ENCODE assay signal across 31 cellular contexts in the genomic region with DNA sequence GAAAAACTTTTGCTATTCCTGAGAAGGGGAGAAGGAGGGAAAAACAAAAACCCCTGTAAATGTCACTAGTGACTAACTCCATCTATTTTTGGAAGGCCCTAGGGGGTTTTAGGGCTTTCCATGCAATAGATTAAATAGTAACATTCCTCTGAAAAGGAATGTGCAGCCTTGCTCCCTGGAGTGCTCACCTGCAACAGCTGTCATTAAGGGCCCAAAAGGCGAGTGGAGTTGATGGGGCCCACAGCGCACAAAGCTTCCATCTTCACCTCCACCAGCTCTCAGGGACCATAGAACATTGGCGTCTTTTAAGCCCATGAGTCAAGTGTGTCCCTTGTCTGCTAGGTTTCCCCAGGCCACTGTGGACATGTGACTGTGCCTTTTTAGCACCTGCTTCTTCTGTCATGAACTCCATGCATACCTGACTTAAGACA. TPM values are rescaled to one million over a fixed set of nuclear protein-coding genes. Genes with fewer than 3 reads are reported as not detected.
DNase-seq lines count a peak whose midpoint lies in the region; ATAC-seq, FAIRE-seq and TF ChIP-seq lines count a peak whose summit lies in the region.
"Had no signal": no experiment of that assay in that cellular context is flagged by ENCODE, and none has a peak within 500 bp of the region (broad histone marks: within the 10 kb centered on the region; RNA-seq: fewer than 3 reads in every experiment).

No MANE protein-coding gene starts in this region.

- POLR2A ChIA-PET in IMR-90 (lab: Charles Lee; ENCODE audit: unreplicated experiment) = no interaction called here
- POLR2A ChIA-PET in H1 (lab: Charles Lee; ENCODE audit: partially characterized antibody) = interaction anchor here (1.1 to 2.1 kb wide), 3 partner anchors 10 to 108 kb away, joined by 3 to 7 read pairs (median 6); no protein-coding TSS in a partner anchor

- ATAC-seq in IMR-90 (ENCODE audit: low read depth) = no peak
- ATAC-seq in GM19324 (IDR thresholded peaks at IDR 0.05; ENCODE audit: low FRiP score, unreplicated experiment) = no peak
- ATAC-seq: activated naive CD8-positive, alpha-beta T cell treated with anti-CD3 and anti-CD28 coated beads, Interleukin-2, amount 50 U/mL, for 24 hours; lower lobe of right lung; mucosa of descending colon; natural killer cell treated with Interleukin-12 subunit alpha and Interleukin-12 subunit beta and Interleukin-15 and Interleukin-18, amount 100 ng/mL, for 72 hours; Right ventricle myocardium inferior; SK-N-SH treated with all-trans-retinoic acid at 6 μM for 48 hours had no signal

- peak overlapping the region; percentile 92 for H2BK5ac ChIP-seq in IMR-90 (ENCODE audit: low read depth, low read length, poor library complexity, severe bottlenecking)
- peak overlapping the region; percentile 72; the same call in 1 of the 2 replicates for H2BK5ac ChIP-seq in H1 (ENCODE audit: low read depth, low read length)
- no peak overlapping the region for H2BK5ac ChIP-seq in trophoblast cell (ENCODE audit: low read depth, low read length, poor library complexity)

- H3K14ac ChIP-seq in IMR-90 (replicated peaks; ENCODE audit: low read depth, low read length) (peak overlapping the region; percentile 78; the same call in 1 of the 2 replicates), H1 (ENCODE audit: insufficient read length) (no peak overlapping the region), trophoblast cell (ENCODE audit: low read length) (no peak overlapping the region)

- H2BK20ac ChIP-seq in IMR-90 (ENCODE audit: low read depth, low read length) (peak overlapping the region; percentile 92), H1 (ENCODE audit: low read length) (no peak overlapping the region)

- WGBS in IMR-90 (ENCODE audit: extremely low coverage in 2 of 2, insufficient read length in 1 of 2), 2 experiments = 100% methylated on average over 3 of the region's 3 CpGs; no CpG with 5 or more reads in 1 of the 2 experiments
- 84% methylated on average over 3 of the region's 3 CpGs; no CpG with 5 or more reads in 1 of the 2 experiments for WGBS in H1 (ENCODE audit: extremely low coverage in 1 of 2, insufficient coverage in 1 of 2, insufficient read length in 1 of 2, insufficient replicate concordance in 2 of 2, low coverage in 1 of 2, low lambda C conversion rate in 2 of 2, missing lambda C conversion rate in 1 of 2), 2 experiments
- no CpG with 5 or more reads among the region's 3 CpGs for WGBS in trophoblast cell (ENCODE audit: extremely low coverage, insufficient coverage, insufficient read length)

- H3K79me1 ChIP-seq in IMR-90 (ENCODE audit: low read depth in 1 of 2, low read length in 2 of 2) = peaks cover 0 to 3% of the 10 kb centered on the region in 2 experiments; a peak in 1 of 4 replicates
- H3K79me1 ChIP-seq in H1 (ENCODE audit: low read depth, low read length) = no peaks in the 10 kb centered on the region
- peaks cover 4% of the 10 kb centered on the region for H3K79me1 ChIP-seq in trophoblast cell (ENCODE audit: low read length)

- CTCF ChIA-PET in IMR-90 (lab: Yijun Ruan, JAX) (interaction anchor here (0.6 kb wide), 1 partner anchor 1361 kb away, joined by 3 read pairs; no protein-coding TSS in a partner anchor), H1 (lab: Charles Lee; ENCODE audit: partially characterized antibody) (interaction anchor here (0.6 to 3.6 kb wide), 12 partner anchors 7 to 109 kb away, joined by 3 to 28 read pairs (median 3); a partner anchor contains a TSS)

- no peak overlapping the region for H3K56ac ChIP-seq in IMR-90 (ENCODE audit: extremely low read depth, insufficient read depth, low read length)
- no peak overlapping the region for H3K56ac ChIP-seq in H1 (replicated peaks; ENCODE audit: insufficient read length, low read depth, low read length)

- H3K27me3 ChIP-seq in IMR-90 (ENCODE audit: control insufficient read depth, insufficient read depth, low read length) = no peaks in the 10 kb centered on the region
- no peaks in the 10 kb centered on the region for H3K27me3 ChIP-seq in H1 (replicated peaks in 1 of 4; ENCODE audit: control insufficient read depth in 3 of 4, extremely low read depth in 1 of 4, insufficient read depth in 3 of 4, low read length in 3 of 4)
- no peaks in the 10 kb centered on the region for H3K27me3 ChIP-seq in trophoblast cell (ENCODE audit: insufficient read depth, low read length)
- H3K27me3 ChIP-seq: BLaER1, transverse colon had no signal

- DNase-seq in EH (ENCODE audit: low read depth) (peak; percentile 58), IMR-90 (no peak), H1 (ENCODE audit: low read depth in 1 of 2, low spot score in 2 of 2) (peak in 1 of 2 experiments; percentile 23), trophoblast cell (peak; percentile 59 to 81), anterior cingulate cortex (lab: John Stamatoyannopoulos, UW) (no peak), OCI-M1 (lab: John Stamatoyannopoulos, UW) (no peak)
- DNase-seq in activated naive CD4-positive, alpha-beta T cell treated with Interleukin-2 at 50 U/mL for 16 hours = no peak
- DNase-seq: activated CD4-positive, alpha-beta T cell treated with anti-CD3 and anti-CD28 coated beads, Interleukin-2, amount 10 ng/mL, durations not matched to agents 24 days and 14 days; activated gamma-delta T cell treated with Interleukin-2 at 50 U/mL for 16 hours; activated naive CD8-positive, alpha-beta T cell treated with anti-CD3 and anti-CD28 coated beads, Interleukin-2, amount 50 U/mL, for 24 hours; activated T-cell treated with anti-CD3 and anti-CD28 coated beads, Interleukin-2, amount 50 U/mL, for 24 hours; EL; HCEC 1CT; Karpas-422; kidney glomerular epithelial cell; lower lobe of right lung; mucosa of descending colon; MV-4-11; NCI-H1436 treated with DMSO at 0.1 percent for 48 hours; NCI-H446 treated with DMSO at 0.1 percent for 48 hours; stimulated activated CD4-positive, alpha-beta T cell treated with anti-CD3 and anti-CD28 coated beads, Interleukin-1b, Interleukin-23, amount 100 ng/mL, for 48 hours; stimulated activated CD8-positive, alpha-beta memory T cell treated with anti-CD3 and anti-CD28 coated beads, Interleukin-4, amount 100 ng/mL, for 48 hours; T-helper 2 cell; transverse colon had no signal

- dilution Hi-C loops in IMR-90 (cut with HindIII; ENCODE audit: low sequenced_read_pairs, unreplicated experiment) = no loop called here

- intact Hi-C loops in IMR-90 (cut with micrococcal nuclease) = no loop called here

- H3K18ac ChIP-seq in IMR-90 (ENCODE audit: low read depth, low read length) = peak overlapping the region; percentile 62
- no peak overlapping the region for H3K18ac ChIP-seq in H1 (ENCODE audit: extremely low read depth, low read length)
- H3K18ac ChIP-seq in trophoblast cell (ENCODE audit: low read length) = no peak overlapping the region

- in situ Hi-C loops in IMR-90 (cut with MboI; ENCODE audit: low sequenced_read_pairs) = no loop called here

- H3K36me3 ChIP-seq in IMR-90 (ENCODE audit: control insufficient read depth, insufficient read depth, low read length) (no peaks in the 10 kb centered on the region), H1 (ENCODE audit: control insufficient read depth in 2 of 4, insufficient read depth in 4 of 4, low read length in 3 of 4) (no peaks in the 10 kb centered on the region), trophoblast cell (ENCODE audit: control insufficient read depth in 1 of 2, insufficient read depth in 2 of 2, low read length in 2 of 2) (no peaks in the 10 kb centered on the region)
- H3K36me3 ChIP-seq: BLaER1, lower lobe of right lung, transverse colon had no signal

- peak overlapping the region; percentile 94 for H3K4ac ChIP-seq in IMR-90 (ENCODE audit: low read depth, low read length)
- H3K4ac ChIP-seq in H1 (replicated peaks; ENCODE audit: insufficient read length, low read depth, low read length) = peak overlapping the region; percentile 22
- no peak overlapping the region for H3K4ac ChIP-seq in trophoblast cell (ENCODE audit: low read depth, low read length)

- peak overlapping the region; percentile 5; the same call in 1 of the 2 replicates for H3K27ac ChIP-seq in IMR-90 (ENCODE audit: insufficient read depth, low read length)
- no peak overlapping the region for H3K27ac ChIP-seq in H1 (ENCODE audit: low read depth, low read length)
- no peak overlapping the region for H3K27ac ChIP-seq in trophoblast cell (ENCODE audit: low read depth, low read length)
- H3K27ac ChIP-seq: BLaER1, lower lobe of right lung, skin epidermis, transverse colon had no signal

- TF ChIP-seq POLR2A in IMR-90 (IDR thresholded peaks at IDR 0.05; ENCODE audit: low read depth, low read length) (no peak), H1 (IDR thresholded peaks at IDR 0.05; ENCODE audit: control extremely low read depth in 1 of 2, low read depth in 2 of 2, low read length in 2 of 2) (no peak)

- H3K9ac ChIP-seq in IMR-90 (ENCODE audit: low read depth, low read length) (no peak overlapping the region), H1 (replicated peaks in 1 of 4; ENCODE audit: extremely low read depth in 1 of 4, low read depth in 3 of 4, low read length in 3 of 4) (no peak overlapping the region), trophoblast cell (ENCODE audit: low read length) (no peak overlapping the region)
- H3K9ac ChIP-seq: BLaER1 had no signal

- H4K5ac ChIP-seq in IMR-90 (ENCODE audit: low read depth, low read length) = peak overlapping the region; percentile 56
- H4K5ac ChIP-seq in H1 (ENCODE audit: insufficient read length, low read depth, low read length) = no peak overlapping the region

- TF ChIP-seq CTCF in IMR-90 (conservative IDR thresholded peaks at IDR 0.05; ENCODE audit: low read depth, low read length) (no peak), H1 (IDR thresholded peaks at IDR 0.05; ENCODE audit: control extremely low read depth in 1 of 3, insufficient read depth in 1 of 3, low read depth in 1 of 3, low read length in 3 of 3) (no peak)

- no peak for TF ChIP-seq EP300 in H1 (IDR thresholded peaks at IDR 0.05; ENCODE audit: borderline replicate concordance in 1 of 2, low read depth in 2 of 2, low read length in 2 of 2)

- peak overlapping the region; percentile 3 for H2AFZ ChIP-seq in IMR-90 (replicated peaks; ENCODE audit: low read length, poor library complexity)
- no peak overlapping the region for H2AFZ ChIP-seq in H1 (ENCODE audit: low read length)
- H2AFZ ChIP-seq in trophoblast cell (ENCODE audit: insufficient read depth, low read length, poor library complexity) = no peak overlapping the region

- peaks cover 2% of the 10 kb centered on the region; the same call in 1 of the 2 replicates for H3K23me2 ChIP-seq in H1 (ENCODE audit: low read depth, low read length)

- H3K9me3 ChIP-seq in IMR-90 (ENCODE audit: control insufficient read depth, insufficient read depth, low read length) (no peaks in the 10 kb centered on the region), H1 (ENCODE audit: insufficient read depth in 2 of 2, low read depth in 1 of 2, low read length in 1 of 2) (no peaks in the 10 kb centered on the region; a peak in 1 of 4 replicates), trophoblast cell (ENCODE audit: insufficient read depth, low read depth, low read length) (no peaks in the 10 kb centered on the region)
- H3K9me3 ChIP-seq: lower lobe of right lung, mucosa of descending colon, transverse colon had no signal

- H2BK15ac ChIP-seq in IMR-90 (ENCODE audit: low read depth, low read length) = peak overlapping the region; percentile 97
- no peak overlapping the region for H2BK15ac ChIP-seq in H1 (ENCODE audit: low read length)

- BruUV-seq in IMR-90 (replicated peaks; lab: Mats Ljungman, UMichigan) = no TSS peak

- no peaks in the 10 kb centered on the region; a peak in 1 of 4 replicates for H3K79me2 ChIP-seq in H1 (ENCODE audit: control insufficient read depth in 1 of 2, insufficient read depth in 2 of 2, low read length in 2 of 2)
- no peaks in the 10 kb centered on the region for H3K79me2 ChIP-seq in trophoblast cell (ENCODE audit: control insufficient read depth, insufficient read depth, low read length, poor library complexity)

- H3K4me3 ChIP-seq in IMR-90 (ENCODE audit: insufficient read depth, low read depth, low read length) (no peak overlapping the region), H1 (ENCODE audit: extremely low read depth in 1 of 4, insufficient read depth in 2 of 4, low read depth in 3 of 4, low read length in 4 of 4) (peak overlapping the region in 1 of 4 experiments; percentile 10; a peak in 1 of 8 replicates), trophoblast cell (ENCODE audit: low read depth, low read length) (no peak overlapping the region)
- H3K4me3 ChIP-seq: BLaER1, lower lobe of right lung, mucosa of descending colon, skin epidermis, transverse colon had no signal

- H2AK5ac ChIP-seq in IMR-90 (ENCODE audit: low read depth, low read length) (peak overlapping the region; percentile 93), H1 (ENCODE audit: low read depth, low read length) (0 out of 2 replicates have a peak overlapping the region, but pooled peaks have one; percentile 4), trophoblast cell (ENCODE audit: low read length) (no peak overlapping the region)

- H4K8ac ChIP-seq in IMR-90 (ENCODE audit: low read depth in 2 of 2, low read length in 2 of 2) = peak overlapping the region; percentile 56 to 64; a peak in 2 of 4 replicates
- H4K8ac ChIP-seq in H1 (ENCODE audit: extremely low read depth, insufficient read depth, low read length) = no peak overlapping the region
- H4K8ac ChIP-seq in trophoblast cell (ENCODE audit: low read depth, low read length) = no peak overlapping the region

- H4K12ac ChIP-seq in trophoblast cell (ENCODE audit: low read depth, low read length) = no peak overlapping the region

- H3K4me1 ChIP-seq in IMR-90 (ENCODE audit: control insufficient read depth, insufficient read depth, low read length) = peaks cover 31% of the 10 kb centered on the region
- H3K4me1 ChIP-seq in H1 (replicated peaks in 1 of 4; ENCODE audit: control insufficient read depth in 3 of 4, insufficient read depth in 4 of 4, low read length in 3 of 4) = peaks cover 5 to 20% (median 14%) of the 10 kb centered on the region in 4 experiments
- peaks cover 13 to 14% of the 10 kb centered on the region in 2 experiments for H3K4me1 ChIP-seq in trophoblast cell (ENCODE audit: control insufficient read depth in 1 of 2, insufficient read depth in 2 of 2, low read length in 2 of 2)
- H3K4me1 ChIP-seq: transverse colon had no signal

- H3K4me2 ChIP-seq in IMR-90 (ENCODE audit: low read depth, low read length) (no peak overlapping the region), H1 (ENCODE audit: insufficient read depth in 1 of 2, low read depth in 2 of 2, low read length in 2 of 2) (peak overlapping the region; percentile 7 to 57; a peak in 2 of 4 replicates), trophoblast cell (ENCODE audit: low read length) (no peak overlapping the region)
- H3K4me2 ChIP-seq: BLaER1 had no signal

- FAIRE-seq in H1 (lab: Jason Lieb, UNC) = peak; percentile 36
- FAIRE-seq: GM12892 had no signal

- H2BK120ac ChIP-seq in IMR-90 (ENCODE audit: low read depth, low read length) = peak overlapping the region; percentile 94
- peak overlapping the region; percentile 6 for H2BK120ac ChIP-seq in H1 (replicated peaks; ENCODE audit: low read depth, low read length)
- no peak overlapping the region for H2BK120ac ChIP-seq in trophoblast cell (ENCODE audit: insufficient read depth, low read length, poor library complexity)

- no peak for TF ChIP-seq RAD21 in IMR-90 (IDR thresholded peaks at IDR 0.05; ENCODE audit: low read length)
- TF ChIP-seq RAD21 in H1 (IDR thresholded peaks at IDR 0.05 in 1 of 2, conservative IDR thresholded peaks at IDR 0.05 in 1 of 2; ENCODE audit: low read depth in 2 of 2, low read length in 2 of 2) = no peak

- H4K20me1 ChIP-seq in IMR-90 (ENCODE audit: insufficient read depth, low read length) = peaks cover 3% of the 10 kb centered on the region; the same call in 1 of the 2 replicates
- no peaks in the 10 kb centered on the region for H4K20me1 ChIP-seq in H1 (replicated peaks in 1 of 2; ENCODE audit: control insufficient read depth in 1 of 2, insufficient read depth in 2 of 2, low read length in 2 of 2)
- H4K20me1 ChIP-seq: BLaER1 had no signal

- H3K23ac ChIP-seq in IMR-90 (ENCODE audit: low read depth, low read length) (peak overlapping the region; percentile 74; the same call in 1 of the 2 replicates), H1 (ENCODE audit: insufficient read length) (no peak overlapping the region), trophoblast cell (ENCODE audit: low read length) (no peak overlapping the region)

- H4K91ac ChIP-seq in IMR-90 (ENCODE audit: insufficient read depth, low read depth, low read length) (peak overlapping the region; percentile 83), H1 (replicated peaks; ENCODE audit: insufficient read length, low read length) (peak overlapping the region; percentile 38), trophoblast cell (ENCODE audit: low read depth, low read length) (no peak overlapping the region)

- peak overlapping the region; percentile 13; the same call in 1 of the 2 replicates for H2BK12ac ChIP-seq in H1 (ENCODE audit: low read depth, low read length)
- no peak overlapping the region for H2BK12ac ChIP-seq in trophoblast cell (ENCODE audit: low read length)

- peak overlapping the region; percentile 18 for H2AK9ac ChIP-seq in IMR-90 (replicated peaks; ENCODE audit: low read depth, low read length, poor library complexity)

- peaks cover 28% of the 10 kb centered on the region for H3K9me1 ChIP-seq in IMR-90 (ENCODE audit: insufficient read depth, low read length)

RNA-seq across cellular contexts. Expression of a gene that starts 58.0 kb away (rescaled TPM):
- total RNA-seq in IMR-90 (2012; rRNA removed) = 15.2 and 18.3 TPM in 2 replicates
- 45.2 and 50.8 TPM in 2 replicates for polyA plus RNA-seq in IMR-90 (2012; rRNA removed)
- 52.3 and 73.8 TPM in 2 replicates for polyA plus RNA-seq in IMR-90 (2012; cell fraction: cytosol; rRNA removed)
- 136 and 310 TPM in 2 replicates for polyA plus RNA-seq in IMR-90 (2012; cell fraction: nucleus; rRNA removed; ENCODE audit: low replicate concordance)
- total RNA-seq in H1 (2021; fragmentation: NEBNext Ultra II Directional; extraction: Animal tissue kit (Norgen Biotek cat#: 25700)) = 0.41 and 0.73 TPM in 2 replicates
- polyA plus RNA-seq in H1 (2011; rRNA removed) = 0.12 and 0.27 TPM in 2 replicates
- polyA plus RNA-seq in H1 (2011; cell fraction: cytosol; rRNA removed) = 0.14 TPM
- polyA plus RNA-seq in H1 (2011; cell fraction: nucleus; rRNA removed) = 1.0 TPM
- 0.27 to 0.76 TPM (median 0.29 TPM) in 3 of 4 replicates, not detected in the other for polyA plus RNA-seq in H1 (2012, experiment 1 of 2)
- polyA plus RNA-seq in H1 (2012, experiment 2 of 2) = 0.22 TPM
- polyA plus RNA-seq in H1 (2013, experiment 1 of 2) = 0.85 TPM
- 0.87 TPM for polyA plus RNA-seq in H1 (2013, experiment 2 of 2)
- polyA minus RNA-seq in H1 (2011; rRNA and poly(A)+ RNA removed) = 0.35 TPM in 1 of 2 replicates, not detected in the other
- not detected for polyA minus RNA-seq in H1 (2011; cell fraction: cytosol; rRNA and poly(A)+ RNA removed)
- not detected for polyA minus RNA-seq in H1 (2011; cell fraction: nucleus; rRNA and poly(A)+ RNA removed)
- polyA plus RNA-seq in trophoblast cell (2013) = 11.5 and 15.6 TPM in 2 replicates

Comparison
In these comparisons a context has a peak if more than half of its experiments do, and no peak if none do; other contexts are left out.
1. DNase-seq: peak in EH (single experiment) and trophoblast cell (2 of 2); none in IMR-90 (single experiment), anterior cingulate cortex (0 of 58), activated naive CD4-positive, alpha-beta T cell treated with Interleukin-2 at 50 U/mL for 16 hours (single experiment) and OCI-M1 (single experiment).
2. H3K4me2 ChIP-seq: peak in H1 (2 of 2); none in IMR-90 (single experiment) and trophoblast cell (single experiment).
3. H4K8ac ChIP-seq: peak in IMR-90 (2 of 2); none in H1 (single experiment) and trophoblast cell (single experiment).